Comparison of ENCODE assay signal across 8 cellular contexts in the genomic region with DNA sequence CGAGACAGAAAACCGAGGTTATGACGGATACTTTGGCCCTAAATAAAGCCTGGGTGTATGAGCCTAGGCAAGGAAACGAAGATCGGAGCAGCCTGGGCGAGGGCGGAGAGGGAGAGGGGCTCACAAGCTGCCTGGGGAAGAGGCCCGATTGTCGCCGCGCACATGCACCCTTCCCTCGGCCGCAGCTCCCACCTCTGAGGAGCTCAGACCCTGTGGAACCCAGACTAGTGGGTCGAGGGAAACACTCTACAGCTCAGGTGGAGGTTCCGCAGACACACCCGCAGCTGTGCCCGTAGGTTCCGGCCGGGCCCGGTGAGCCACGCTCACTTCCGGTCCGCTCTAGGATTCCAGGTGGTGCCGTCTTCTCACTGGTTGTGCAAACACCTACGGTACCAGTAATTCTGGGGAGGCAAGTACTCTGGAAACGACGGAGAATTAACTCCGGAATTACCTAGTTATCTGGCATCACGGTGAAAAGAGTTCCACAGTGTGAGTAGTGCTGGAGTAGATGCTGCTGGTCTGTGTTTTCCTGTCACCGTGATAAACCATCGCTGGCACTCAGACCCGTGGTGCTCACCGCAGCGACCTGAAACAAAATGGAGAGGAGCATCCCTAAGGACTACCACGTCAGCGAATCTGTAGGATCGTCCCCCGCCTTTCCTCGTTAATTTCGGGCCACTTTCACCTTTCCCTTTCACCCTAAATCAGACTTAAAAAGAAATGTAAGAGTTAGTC.
A peak's percentile ranks its signal among the peaks of the same experiment; 100 is the strongest.
DNase-seq lines count a peak whose midpoint lies in the region; ATAC-seq and TF ChIP-seq lines count a peak whose summit lies in the region.

No MANE protein-coding gene starts in this region.

- H3K27ac ChIP-seq in WERI-Rb-1 = peak overlapping the region; percentile 74

- no peak for ATAC-seq in HG02885 (IDR thresholded peaks at IDR 0.05; ENCODE audit: poor library complexity, unreplicated experiment)

- H3K36me3 ChIP-seq in ES-I3 (ENCODE audit: insufficient read depth, low read length) (no peaks in the 10 kb centered on the region), WERI-Rb-1 (no peaks in the 10 kb centered on the region)

- H3K4me3 ChIP-seq in WERI-Rb-1 (ENCODE audit: low read depth, low read length) (peak overlapping the region; percentile 86), cardiac fibroblast (replicated peaks in 1 of 2; ENCODE audit: low read depth in 2 of 2, low read length in 2 of 2) (peak overlapping the region; percentile 58)

- H3K9ac ChIP-seq in ES-I3 (ENCODE audit: low read depth, low read length) = peak overlapping the region; percentile 81

- H3K9me3 ChIP-seq in ES-I3 (ENCODE audit: control insufficient read depth, insufficient read depth, low read length) = no peaks in the 10 kb centered on the region
- H3K9me3 ChIP-seq in WERI-Rb-1 (ENCODE audit: severe bottlenecking) = no peaks in the 10 kb centered on the region

- no peaks in the 10 kb centered on the region for H3K27me3 ChIP-seq in WERI-Rb-1 (ENCODE audit: insufficient read depth, low read depth, severe bottlenecking)

- no peaks in the 10 kb centered on the region for H3K4me1 ChIP-seq in ES-I3 (ENCODE audit: insufficient read depth, low read length)

- TF ChIP-seq CTCF in WERI-Rb-1 (IDR thresholded peaks at IDR 0.05; ENCODE audit: low read depth, low read length) = no peak
- no peak for TF ChIP-seq CTCF in cardiac fibroblast (IDR thresholded peaks at IDR 0.05; ENCODE audit: low read depth, low read length)

- DNase-seq in H4 (ENCODE audit: low spot score) (peak; percentile 72), NCI-H1417 treated with DMSO at 0.1 percent for 48 hours (lab: John Stamatoyannopoulos, UW) (peak; percentile 13), WERI-Rb-1 (peak; percentile 96), cardiac fibroblast (ENCODE audit: low read depth in 2 of 2) (peak; percentile 40 to 48), left kidney (ENCODE audit: low read depth, low spot score) (peak; percentile 92)
- peak; percentile 73 for DNase-seq in stimulated activated CD4-positive, alpha-beta T cell treated with anti-CD3 and anti-CD28 coated beads, Interleukin-4, amount 100 ng/mL, for 1 hour

Comparison
In these comparisons a context has a peak if more than half of its experiments do, and no peak if none do; other contexts are left out.
1. DNase-seq: peak in every context shown above with its lines; median percentile 96 in WERI-Rb-1; 92 in left kidney; 73 in stimulated activated CD4-positive, alpha-beta T cell treated with anti-CD3 and anti-CD28 coated beads, Interleukin-4, amount 100 ng/mL, for 1 hour; 72 in H4; 44 in cardiac fibroblast; 13 in NCI-H1417 treated with DMSO at 0.1 percent for 48 hours.